ENCODE assay signal across 8 cellular contexts in genomic region chr1:241627453-241628329, GRCh38. TPM values are rescaled to one million over a fixed set of nuclear protein-coding genes. Genes with fewer than 3 reads are reported as not detected.
DNase-seq lines count a peak whose midpoint lies in the region; ATAC-seq, FAIRE-seq and TF ChIP-seq lines count a peak whose summit lies in the region.
"Had no signal": no experiment of that assay in that cellular context is flagged by ENCODE, and none has a peak within 500 bp of the region (broad histone marks: within the 10 kb centered on the region; RNA-seq: fewer than 3 reads in every experiment).

No MANE protein-coding gene starts in this region.

- H2AFZ ChIP-seq in keratinocyte (ENCODE audit: control insufficient read depth, low read length) = no peak overlapping the region

- H4K20me1 ChIP-seq in keratinocyte (ENCODE audit: control insufficient read depth, extremely low read depth, insufficient read depth, low read length) = no peaks in the 10 kb centered on the region

- ATAC-seq in GM18909 (IDR thresholded peaks at IDR 0.05; ENCODE audit: poor library complexity, unreplicated experiment) (peak; percentile 78), HG03095 (IDR thresholded peaks at IDR 0.05; ENCODE audit: unreplicated experiment) (peak; percentile 85)

- no peak overlapping the region for H3K4me3 ChIP-seq in adipocyte (ENCODE audit: low read length)
- no peak overlapping the region for H3K4me3 ChIP-seq in keratinocyte (ENCODE audit: control insufficient read depth in 2 of 3, extremely low read depth in 1 of 3, insufficient read depth in 2 of 3, low read depth in 1 of 3, low read length in 3 of 3)
- H3K4me3 ChIP-seq in thyroid gland (replicated peaks in 1 of 3) = no peak overlapping the region

- no peak overlapping the region for H3K27ac ChIP-seq in keratinocyte (ENCODE audit: control insufficient read depth, insufficient read depth, low read length)
- H3K27ac ChIP-seq in thyroid gland = no peak overlapping the region

- peak; percentile 74 for FAIRE-seq in keratinocyte (lab: Jason Lieb, UNC)
- FAIRE-seq: endometrium had no signal

- dilution Hi-C loops in keratinocyte (cut with MboI; ENCODE audit: extremely low pct_ligation_motif_present, low sequenced_read_pairs) = no loop called here

- H3K4me1 ChIP-seq in adipocyte (ENCODE audit: control insufficient read depth, insufficient read depth, low read length) = peaks cover 28% of the 10 kb centered on the region
- H3K4me1 ChIP-seq in keratinocyte (ENCODE audit: control insufficient read depth, extremely low read depth, insufficient read depth, low read length) = peaks cover 4% of the 10 kb centered on the region
- no peaks in the 10 kb centered on the region for H3K4me1 ChIP-seq in thyroid gland

- H3K36me3 ChIP-seq in adipocyte (ENCODE audit: control insufficient read depth, insufficient read depth, low read length, severe bottlenecking) (no peaks in the 10 kb centered on the region), keratinocyte (ENCODE audit: control insufficient read depth in 2 of 2, extremely low read depth in 1 of 2, insufficient read depth in 2 of 2, low read length in 2 of 2) (no peaks in the 10 kb centered on the region), thyroid gland (no peaks in the 10 kb centered on the region)

- peak; percentile 6 for DNase-seq in DMS114 treated with DMSO at 0.1 percent for 48 hours (lab: John Stamatoyannopoulos, UW; ENCODE audit: unreplicated experiment)
- peak; percentile 64 for DNase-seq in NOMO-1 treated with DMSO at 0.1 percent for 48 hours (lab: John Stamatoyannopoulos, UW; ENCODE audit: unreplicated experiment)
- peak; percentile 80 for DNase-seq in adipocyte (ENCODE audit: low read depth)
- peak; percentile 57 for DNase-seq in keratinocyte (ENCODE audit: low read depth, low spot score)
- DNase-seq in thyroid gland = no peak

- TF ChIP-seq POLR2A in thyroid gland (IDR thresholded peaks at IDR 0.05) = no peak

- intact Hi-C loops in thyroid gland (cut with DNase I) = no loop called here

- H3K9ac ChIP-seq in adipocyte (ENCODE audit: low read length) = no peak overlapping the region
- no peak overlapping the region for H3K9ac ChIP-seq in keratinocyte (ENCODE audit: control insufficient read depth, extremely low read depth, insufficient read depth, low read length)

- WGBS in thyroid gland, 2 donors = 48 to 64% methylated on average over 9 of the region's 9 CpGs

- peaks cover 10% of the 10 kb centered on the region for H3K79me2 ChIP-seq in keratinocyte (ENCODE audit: control insufficient read depth, insufficient read depth, low read length)

- H3K4me2 ChIP-seq in keratinocyte (ENCODE audit: control insufficient read depth, extremely low read depth, insufficient read depth, low read depth, low read length) = no peak overlapping the region

- H3K27me3 ChIP-seq in adipocyte (replicated peaks; ENCODE audit: control insufficient read depth, insufficient read depth, low read length) (no peaks in the 10 kb centered on the region), keratinocyte (ENCODE audit: control insufficient read depth, extremely low read depth, insufficient read depth, low read length) (no peaks in the 10 kb centered on the region), thyroid gland (no peaks in the 10 kb centered on the region)

- H3K9me3 ChIP-seq in adipocyte (ENCODE audit: control insufficient read depth, low read length) = no peaks in the 10 kb centered on the region
- H3K9me3 ChIP-seq in keratinocyte (ENCODE audit: control insufficient read depth, low read depth, low read length) = no peaks in the 10 kb centered on the region
- H3K9me3 ChIP-seq in thyroid gland = no peaks in the 10 kb centered on the region

- peak in 2 of 3 experiments; percentile 52 to 54 for TF ChIP-seq CTCF in keratinocyte (optimal IDR thresholded peaks at IDR 0.05 in 1 of 3, IDR thresholded peaks at IDR 0.05 in 1 of 3, conservative IDR thresholded peaks at IDR 0.05 in 1 of 3; ENCODE audit: extremely low read depth in 1 of 3, insufficient read depth in 2 of 3, low read length in 3 of 3)
- TF ChIP-seq CTCF in thyroid gland (IDR thresholded peaks at IDR 0.05) = peak in 4 of 6 experiments; percentile 11 to 42 (median 32)

- no peaks in the 10 kb centered on the region for H3K9me1 ChIP-seq in keratinocyte (ENCODE audit: control insufficient read depth, extremely low read depth, insufficient read depth, low read length)

RNA-seq across cellular contexts. Expression of gene CHML, which starts 12.5 kb away (rescaled TPM):
- polyA plus RNA-seq in keratinocyte = 5.2 to 8.3 TPM (median 7.3 TPM) in 3 replicates
- 3.7 TPM for polyA plus RNA-seq in keratinocyte (2011; ENCODE audit: low read depth)
- 2.0 and 6.1 TPM in 2 replicates for polyA plus RNA-seq in keratinocyte (2011; cell fraction: cytosol; rRNA removed)
- polyA plus RNA-seq in keratinocyte (2011; cell fraction: nucleus; rRNA removed) = 8.0 and 10.0 TPM in 2 replicates
- 3.6 and 6.4 TPM in 2 replicates for polyA plus RNA-seq in keratinocyte (2012; ENCODE audit: low replicate concordance)
- polyA minus RNA-seq in keratinocyte = 13.1 to 28.4 TPM (median 22.4 TPM) in 3 replicates
- 9.0 TPM for polyA minus RNA-seq in keratinocyte (2011; cell fraction: cytosol; rRNA and poly(A)+ RNA removed)
- polyA minus RNA-seq in keratinocyte (2011; cell fraction: nucleus; rRNA and poly(A)+ RNA removed) = 10.2 and 19.5 TPM in 2 replicates
- total RNA-seq in thyroid gland = 10 to 100 TPM in 3 of 4 donors, 1 to 10 TPM in 1; 7.9 to 13.9 (median 11.3) TPM

RNA-seq across cellular contexts. Expression of gene OPN3, which starts 12.5 kb away (rescaled TPM):
- polyA plus RNA-seq in keratinocyte = 33.4 to 65.0 TPM (median 48.4 TPM) in 3 replicates
- 15.3 TPM for polyA plus RNA-seq in keratinocyte (2011; ENCODE audit: low read depth)
- polyA plus RNA-seq in keratinocyte (2011; cell fraction: cytosol; rRNA removed) = 31.8 and 54.4 TPM in 2 replicates
- polyA plus RNA-seq in keratinocyte (2011; cell fraction: nucleus; rRNA removed) = 23.5 and 27.7 TPM in 2 replicates
- 22.1 and 36.1 TPM in 2 replicates for polyA plus RNA-seq in keratinocyte (2012; ENCODE audit: low replicate concordance)
- polyA minus RNA-seq in keratinocyte = 26.1 to 46.6 TPM (median 33.7 TPM) in 3 replicates
- polyA minus RNA-seq in keratinocyte (2011; cell fraction: cytosol; rRNA and poly(A)+ RNA removed) = 42.2 TPM
- polyA minus RNA-seq in keratinocyte (2011; cell fraction: nucleus; rRNA and poly(A)+ RNA removed) = 13.8 and 23.7 TPM in 2 replicates
- 10 to 100 TPM; 19.2 to 45.0 (median 31.3) TPM for total RNA-seq in thyroid gland

RNA-seq across cellular contexts. Expression of gene WDR64, which starts 24.4 kb away (rescaled TPM):
- not detected in 3 replicates for polyA plus RNA-seq in keratinocyte
- not detected for polyA plus RNA-seq in keratinocyte (2011; ENCODE audit: low read depth)
- not detected in 2 replicates for polyA plus RNA-seq in keratinocyte (2011; cell fraction: cytosol; rRNA removed)
- polyA plus RNA-seq in keratinocyte (2011; cell fraction: nucleus; rRNA removed) = not detected in 2 replicates
- not detected in 2 replicates for polyA plus RNA-seq in keratinocyte (2012; ENCODE audit: low replicate concordance)
- not detected in 3 replicates for polyA minus RNA-seq in keratinocyte
- not detected for polyA minus RNA-seq in keratinocyte (2011; cell fraction: cytosol; rRNA and poly(A)+ RNA removed)
- polyA minus RNA-seq in keratinocyte (2011; cell fraction: nucleus; rRNA and poly(A)+ RNA removed) = not detected in 2 replicates
- total RNA-seq in thyroid gland = not detected

Comparison
In these comparisons a context has a peak if more than half of its experiments do, and no peak if none do; other contexts are left out.
1. DNase-seq: peak in DMS114 treated with DMSO at 0.1 percent for 48 hours (single experiment), NOMO-1 treated with DMSO at 0.1 percent for 48 hours (single experiment), adipocyte (single experiment) and keratinocyte (single experiment); none in thyroid gland (0 of 2).